Comparison of ENCODE assay signal across 8 cellular contexts in genomic region chrX:49190783-49191032, GRCh38. TPM values are rescaled to one million over a fixed set of nuclear protein-coding genes. Genes with fewer than 3 reads are reported as not detected.
A peak's percentile ranks its signal among the peaks of the same experiment; 100 is the strongest.
DNase-seq lines count a peak whose midpoint lies in the region; ATAC-seq and TF ChIP-seq lines count a peak whose summit lies in the region.

No MANE protein-coding gene starts in this region.

- no peaks in the 10 kb centered on the region for H3K27me3 ChIP-seq in right atrium auricular region

- H3K27me3 Mint-ChIP-seq in MCF 10A (ENCODE audit: insufficient read depth, unreplicated experiment): no peaks in the 10 kb centered on the region

- BruUV-seq in MCF 10A (replicated peaks; lab: Mats Ljungman, UMichigan): no TSS peak

- H3K9me3 ChIP-seq in right atrium auricular region: no peaks in the 10 kb centered on the region
- no peaks in the 10 kb centered on the region for H3K9me3 ChIP-seq in mucosa of descending colon

- H3K4me3 ChIP-seq in right atrium auricular region: peak overlapping the region; percentile 38 to 47
- H3K4me3 ChIP-seq in mucosa of descending colon: peak overlapping the region; percentile 14

- peak overlapping the region; percentile 78 to 81 for H3K27ac ChIP-seq in right atrium auricular region

- H3K4me1 ChIP-seq in right atrium auricular region (no peaks in the 10 kb centered on the region), mucosa of descending colon (ENCODE audit: low read depth) (no peaks in the 10 kb centered on the region)

- no peak for ATAC-seq in left cardiac atrium
- ATAC-seq in mucosa of descending colon: no peak

- CTCF ChIA-PET in MCF 10A (lab: Yijun Ruan, JAX): interaction anchor here (0.6 to 3.7 kb wide), 3 partner anchors 35 to 603 kb away, joined by 3 to 15 read pairs (median 3); no protein-coding TSS in a partner anchor

- peaks cover 10% of the 10 kb centered on the region for H3K36me3 Mint-ChIP-seq in MCF 10A (ENCODE audit: insufficient read depth, unreplicated experiment)

- peak overlapping the region; percentile 83 for H3K4me3 Mint-ChIP-seq in MCF 10A (ENCODE audit: unreplicated experiment)

- H3K36me3 ChIP-seq in right atrium auricular region (no peaks in the 10 kb centered on the region), mucosa of descending colon (ENCODE audit: low read depth) (no peaks in the 10 kb centered on the region)

- DNase-seq in right atrium auricular region (ENCODE audit: low spot score) (peak; percentile 95), left cardiac atrium (no peak), MCF 10A (ENCODE audit: unreplicated experiment) (no peak), mucosa of descending colon (no peak), midbrain (lab: John Stamatoyannopoulos, UW) (no peak), NCI-H82 treated with DMSO at 0.1 percent for 48 hours (lab: John Stamatoyannopoulos, UW; ENCODE audit: unreplicated experiment) (no peak), AG20443 (ENCODE audit: low spot score) (no peak)
- no peak for DNase-seq in stimulated activated CD4-positive, alpha-beta T cell treated with anti-CD3 and anti-CD28 coated beads, Interleukin-1b, Interleukin-23, amount 100 ng/mL, for 48 hours

- POLR2A ChIA-PET in MCF 10A (lab: Yijun Ruan, JAX): interaction anchor here (0.5 to 2.7 kb wide), 19 partner anchors 10 to 1806 kb away, joined by 3 to 48 read pairs (median 4); partner anchors contain the start of genes CLCN5, PLP2, PPP1R3F and SLC35A2

- intact Hi-C loops in left cardiac atrium (cut with DNase I): no loop called here
- intact Hi-C loops in MCF 10A (cut with micrococcal nuclease): loop anchor here (1.0 to 10.0 kb wide), 4 partner anchors 67 to 687 kb away; partner anchors contain the start of genes GPKOW, PPP1R3F and USP27X
- intact Hi-C loops in mucosa of descending colon (cut with DNase I, micrococcal nuclease): no loop called here

- peaks cover 16% of the 10 kb centered on the region for H3K4me1 Mint-ChIP-seq in MCF 10A (ENCODE audit: insufficient read depth, unreplicated experiment)

- peak overlapping the region; percentile 86 for H3K27ac Mint-ChIP-seq in MCF 10A (ENCODE audit: low read depth, unreplicated experiment)

- peaks cover 6% of the 10 kb centered on the region for H3K9me3 Mint-ChIP-seq in MCF 10A (ENCODE audit: unreplicated experiment)

- TF ChIP-seq CTCF in right atrium auricular region (IDR thresholded peaks at IDR 0.05) (no peak), MCF 10A (IDR thresholded peaks at IDR 0.05; ENCODE audit: unreplicated experiment) (no peak), mucosa of descending colon (IDR thresholded peaks at IDR 0.05) (no peak)

RNA-seq across cellular contexts. Expression of gene PRICKLE3, which starts 4.5 kb away (rescaled TPM):
- 10 to 100 TPM in 1 of 2 donors, 1 to 10 TPM in 1; 7.2 to 12.7 TPM for total RNA-seq in right atrium auricular region
- total RNA-seq in left cardiac atrium: 10 to 100 TPM in 1 of 2 donors, 1 to 10 TPM in 1; 9.9 to 14.8 TPM
- 14.5 and 15.7 TPM in 2 replicates for total RNA-seq in MCF 10A (2022)
- total RNA-seq in mucosa of descending colon: 10 to 100 TPM; 12.5 to 15.6 (median 13.0) TPM

RNA-seq across cellular contexts. Expression of gene SYP, which starts 9.3 kb away (rescaled TPM):
- total RNA-seq in right atrium auricular region (1 to 10 TPM; 2.8 to 3.5 TPM), left cardiac atrium (1 to 10 TPM; 1.8 to 2.8 TPM), MCF 10A (2022) (0.75 and 0.79 TPM in 2 replicates), mucosa of descending colon (10 to 100 TPM in 2 of 3 donors, 1 to 10 TPM in 1; 4.9 to 14.5 (median 12.2) TPM)

RNA-seq across cellular contexts. Expression of gene PLP2, which starts 19.0 kb away (rescaled TPM):
- 10 to 100 TPM; 47.8 to 64.8 TPM for total RNA-seq in right atrium auricular region
- total RNA-seq in left cardiac atrium: 100 to 1,000 TPM in 1 of 2 donors, 10 to 100 TPM in 1; 97.5 to 114 TPM
- total RNA-seq in MCF 10A (2022): 292 and 308 TPM in 2 replicates
- total RNA-seq in mucosa of descending colon: 100 to 1,000 TPM in 2 of 3 donors, 10 to 100 TPM in 1; 96.1 to 152 (median 137) TPM

RNA-seq across cellular contexts. Expression of gene MAGIX, which starts 28.1 kb away (rescaled TPM):
- total RNA-seq in right atrium auricular region (10 to 100 TPM; 18.9 to 23.4 TPM), left cardiac atrium (1 to 10 TPM; 7.7 to 7.9 TPM), MCF 10A (2022) (0.52 and 0.84 TPM in 2 replicates), mucosa of descending colon (10 to 100 TPM in 2 of 3 donors, 1 to 10 TPM in 1; 9.5 to 16.8 (median 15.6) TPM)

RNA-seq across cellular contexts. Expression of gene CACNA1F, which starts 42.4 kb away (rescaled TPM):
- total RNA-seq in right atrium auricular region (under 1 TPM; 0.08 to 0.11 TPM), left cardiac atrium (under 1 TPM; 0.03 to 0.21 TPM), MCF 10A (2022) (not detected in 2 replicates), mucosa of descending colon (1 to 10 TPM in 2 of 3 donors, under 1 TPM in 1; 0.70 to 3.0 (median 1.7) TPM)
